Comparison of ENCODE assay signal across 8 cellular contexts in the genomic region with DNA sequence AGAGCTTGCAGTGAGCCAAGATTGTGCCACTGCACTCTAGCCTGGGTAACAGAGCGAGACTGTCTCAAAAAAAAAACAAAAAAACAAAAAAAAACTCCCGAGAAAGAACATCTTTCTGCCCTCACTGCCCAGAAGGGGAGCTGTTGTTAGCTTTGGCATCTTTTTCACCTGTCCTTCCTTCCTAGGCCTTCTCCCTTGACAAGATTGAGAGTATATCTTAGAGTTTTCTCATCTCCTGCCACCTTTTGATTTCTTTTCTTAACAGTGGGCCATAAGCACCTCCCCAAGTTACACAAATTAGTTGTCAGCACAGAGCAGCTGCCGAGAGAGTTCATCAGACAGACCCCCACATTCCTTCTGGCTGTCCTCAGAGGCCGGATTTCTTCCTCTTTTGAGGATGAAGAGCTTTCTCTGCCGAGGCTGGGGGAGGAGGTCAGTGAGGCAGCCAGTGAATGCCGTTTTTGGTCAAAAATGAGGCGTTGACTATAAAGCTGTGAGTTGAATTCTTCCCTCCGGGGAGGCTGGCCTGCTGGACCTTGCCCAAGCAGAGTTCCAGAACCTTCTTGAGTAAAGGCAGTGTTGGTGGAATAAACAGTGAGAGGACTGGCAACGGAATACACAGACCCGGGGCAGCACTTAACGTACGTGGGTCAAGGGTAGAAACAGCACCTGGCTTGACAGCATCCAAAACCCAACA.
DNase-seq lines count a peak whose midpoint lies in the region; ATAC-seq, FAIRE-seq and TF ChIP-seq lines count a peak whose summit lies in the region.

No MANE protein-coding gene starts in this region.

- H3K4me3 ChIP-seq in astrocyte (ENCODE audit: insufficient read depth, low read depth, low read length), result no peak overlapping the region
- H3K4me3 ChIP-seq in stomach, result no peak overlapping the region

- H4K20me1 ChIP-seq in astrocyte (ENCODE audit: insufficient read depth, low read length), result peaks cover 8% of the 10 kb centered on the region

- H3K9me3 ChIP-seq in astrocyte (ENCODE audit: insufficient read depth, low read depth, low read length) (no peaks in the 10 kb centered on the region), stomach (no peaks in the 10 kb centered on the region)

- TF ChIP-seq POLR2A in stomach (IDR thresholded peaks at IDR 0.05) (no peak), GM18505 (IDR thresholded peaks at IDR 0.05; ENCODE audit: borderline replicate concordance, extremely low read depth, insufficient read depth, insufficient read length) (no peak)

- DNase-seq in astrocyte (ENCODE audit: low read depth), result peak; percentile 85
- peak; percentile 40 for DNase-seq in iPS-NIHi11 (ENCODE audit: low spot score)
- DNase-seq in stomach, result no peak
- DNase-seq in NCI-H2196 (lab: John Stamatoyannopoulos, UW; ENCODE audit: unreplicated experiment), result no peak
- DNase-seq in anterior cingulate cortex (lab: John Stamatoyannopoulos, UW), result no peak
- no peak for DNase-seq in RPMI8226

- TF ChIP-seq EP300 in stomach (IDR thresholded peaks at IDR 0.05), result no peak

- intact Hi-C loops in stomach (cut with DNase I; ENCODE audit: low total_unique reads), result no loop called here

- H3K9ac ChIP-seq in astrocyte (ENCODE audit: low read length), result peak overlapping the region; percentile 11

- H3K27me3 Mint-ChIP-seq in astrocyte (ENCODE audit: low read depth, unreplicated experiment), result no peaks in the 10 kb centered on the region

- no peak overlapping the region for H2AFZ ChIP-seq in astrocyte (ENCODE audit: low read depth, low read length)

- no peak for ATAC-seq in GM18505 (IDR thresholded peaks at IDR 0.05; ENCODE audit: unreplicated experiment)

- H3K36me3 ChIP-seq in astrocyte (ENCODE audit: insufficient read depth, low read length) (peaks cover 3% of the 10 kb centered on the region), stomach (peaks cover 12 to 76% (median 55%) of the 10 kb centered on the region in 4 donors)

- peaks cover 23% of the 10 kb centered on the region for H3K36me3 Mint-ChIP-seq in astrocyte (ENCODE audit: low read depth, unreplicated experiment)

- no peak for FAIRE-seq in astrocyte (lab: Jason Lieb, UNC)

- H3K4me1 ChIP-seq in astrocyte (ENCODE audit: insufficient read depth, low read length), result peaks cover 26% of the 10 kb centered on the region
- peaks cover 17 to 75% (median 46%) of the 10 kb centered on the region in 4 donors for H3K4me1 ChIP-seq in stomach

- peak overlapping the region; percentile 44 for H3K4me2 ChIP-seq in astrocyte (ENCODE audit: low read length)

- WGBS in stomach, 5 donors, result 54 to 70% (median 57%) methylated on average over 12 of the region's 12 CpGs

- H3K27me3 ChIP-seq in astrocyte (ENCODE audit: insufficient read depth, low read length) (no peaks in the 10 kb centered on the region), stomach (no peaks in the 10 kb centered on the region)

- H3K79me2 ChIP-seq in astrocyte (ENCODE audit: insufficient read depth, low read length), result peaks cover under 1% of the 10 kb centered on the region

- TF ChIP-seq CTCF in GM12872 (IDR thresholded peaks at IDR 0.05; ENCODE audit: insufficient read depth, low read depth, low read length) (peak; percentile 40; the same call in 2 of the 3 replicates), astrocyte (IDR thresholded peaks at IDR 0.05; ENCODE audit: insufficient read depth, low read depth, low read length) (peak; percentile 43), stomach (IDR thresholded peaks at IDR 0.05) (no peak)

- H3K27ac Mint-ChIP-seq in astrocyte (ENCODE audit: unreplicated experiment), result peak overlapping the region; percentile 83

- H3K4me3 Mint-ChIP-seq in astrocyte (ENCODE audit: unreplicated experiment), result no peak overlapping the region

- peaks cover 2% of the 10 kb centered on the region for H3K9me3 Mint-ChIP-seq in astrocyte (ENCODE audit: unreplicated experiment)

- peaks cover 19% of the 10 kb centered on the region for H3K4me1 Mint-ChIP-seq in astrocyte (ENCODE audit: low read depth, unreplicated experiment)

- peak overlapping the region; percentile 33 for H3K27ac ChIP-seq in astrocyte (ENCODE audit: low read depth, low read length)
- H3K27ac ChIP-seq in stomach, result peak overlapping the region in 4 of 5 donors; percentile 73 to 86 (median 77)

Comparison
In these comparisons a context has a peak if more than half of its experiments do, and no peak if none do; other contexts are left out.
1. CTCF ChIP-seq: peak in GM12872 (single experiment) and astrocyte (single experiment); none in stomach (0 of 7).
2. DNase-seq: peak in astrocyte (single experiment) and iPS-NIHi11 (single experiment); none in stomach (single experiment), NCI-H2196 (single experiment), anterior cingulate cortex (0 of 58) and RPMI8226 (single experiment).